1 cellular context compared by ENCODE assay signal in the genomic region with DNA sequence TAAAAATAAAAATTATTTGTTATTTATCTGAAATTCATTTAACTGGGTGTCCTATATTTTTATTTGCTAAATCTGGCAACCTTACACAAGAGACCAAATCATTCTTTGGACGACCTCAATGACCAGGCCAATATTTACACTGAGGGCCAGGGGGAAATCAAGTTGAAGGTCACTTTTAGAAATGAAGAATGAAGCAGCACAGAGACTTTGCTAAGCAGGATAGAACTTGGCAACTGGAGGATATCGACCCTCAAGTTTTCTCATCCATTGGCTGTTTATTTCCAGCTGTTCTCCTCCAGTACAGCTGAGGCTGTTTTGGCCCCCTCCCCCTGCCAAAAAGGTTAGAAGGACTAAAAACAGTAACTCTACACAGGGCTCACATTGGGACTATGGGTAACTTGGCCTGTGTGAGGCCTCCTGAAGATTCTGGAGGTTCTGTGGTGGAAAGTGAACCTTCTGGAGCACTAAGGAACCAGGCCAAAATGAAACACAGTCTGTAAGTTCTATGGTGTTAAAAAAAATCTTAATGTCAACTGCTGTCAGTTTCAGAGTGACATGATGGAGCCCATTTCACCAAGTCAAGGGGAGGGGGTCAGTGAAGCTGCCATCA.
TF ChIP-seq lines count a peak whose summit lies in the region.

No MANE protein-coding gene starts in this region.

TF ChIP-seq in HepG2, 621 proteins besides CTCF, POLR2A, EP300 and RAD21 (continues in another document):
- TF ChIP-seq SALL1 (CRISPR knock-in tag; IDR thresholded peaks at IDR 0.05) = peak; percentile 89
- TF ChIP-seq RELA (CRISPR knock-in tag; IDR thresholded peaks at IDR 0.05) = no peak
- peak; percentile 78; the same call in 1 of the 2 replicates for TF ChIP-seq KDM3A (CRISPR knock-in tag; IDR thresholded peaks at IDR 0.05; ENCODE audit: low read depth)
- TF ChIP-seq, protein P1, sequence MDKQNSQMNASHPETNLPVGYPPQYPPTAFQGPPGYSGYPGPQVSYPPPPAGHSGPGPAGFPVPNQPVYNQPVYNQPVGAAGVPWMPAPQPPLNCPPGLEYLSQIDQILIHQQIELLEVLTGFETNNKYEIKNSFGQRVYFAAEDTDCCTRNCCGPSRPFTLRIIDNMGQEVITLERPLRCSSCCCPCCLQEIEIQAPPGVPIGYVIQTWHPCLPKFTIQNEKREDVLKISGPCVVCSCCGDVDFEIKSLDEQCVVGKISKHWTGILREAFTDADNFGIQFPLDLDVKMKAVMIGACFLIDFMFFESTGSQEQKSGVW (CRISPR knock-in tag; IDR thresholded peaks at IDR 0.05; ENCODE audit: borderline replicate concordance) = no peak
- TF ChIP-seq TCF12 (IDR thresholded peaks at IDR 0.05) = no peak
- TF ChIP-seq TCF12 (CRISPR knock-in tag; IDR thresholded peaks at IDR 0.05) = no peak
- no peak for TF ChIP-seq HCFC1 (IDR thresholded peaks at IDR 0.05; ENCODE audit: low read depth, low read length)
- no peak for TF ChIP-seq CAMTA2 (CRISPR knock-in tag; IDR thresholded peaks at IDR 0.05; ENCODE audit: borderline replicate concordance)
- TF ChIP-seq, protein P2, sequence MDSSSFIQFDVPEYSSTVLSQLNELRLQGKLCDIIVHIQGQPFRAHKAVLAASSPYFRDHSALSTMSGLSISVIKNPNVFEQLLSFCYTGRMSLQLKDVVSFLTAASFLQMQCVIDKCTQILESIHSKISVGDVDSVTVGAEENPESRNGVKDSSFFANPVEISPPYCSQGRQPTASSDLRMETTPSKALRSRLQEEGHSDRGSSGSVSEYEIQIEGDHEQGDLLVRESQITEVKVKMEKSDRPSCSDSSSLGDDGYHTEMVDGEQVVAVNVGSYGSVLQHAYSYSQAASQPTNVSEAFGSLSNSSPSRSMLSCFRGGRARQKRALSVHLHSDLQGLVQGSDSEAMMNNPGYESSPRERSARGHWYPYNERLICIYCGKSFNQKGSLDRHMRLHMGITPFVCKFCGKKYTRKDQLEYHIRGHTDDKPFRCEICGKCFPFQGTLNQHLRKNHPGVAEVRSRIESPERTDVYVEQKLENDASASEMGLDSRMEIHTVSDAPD (CRISPR knock-in tag; IDR thresholded peaks at IDR 0.05) = peak; percentile 79
- TF ChIP-seq HNRNPL (IDR thresholded peaks at IDR 0.05; ENCODE audit: low read depth, low read length) = no peak
- TF ChIP-seq POGZ (CRISPR knock-in tag; IDR thresholded peaks at IDR 0.05) = peak; percentile 85
- TF ChIP-seq ZNF446 (CRISPR knock-in tag; IDR thresholded peaks at IDR 0.05) = no peak
- TF ChIP-seq REPIN1 (CRISPR knock-in tag; IDR thresholded peaks at IDR 0.05; ENCODE audit: borderline replicate concordance, low read depth) = peak; percentile 81; the same call in 1 of the 2 replicates
- TF ChIP-seq NR2F6 (IDR thresholded peaks at IDR 0.05) = peak; percentile 94
- TF ChIP-seq NR2F6 (CRISPR knock-in tag; IDR thresholded peaks at IDR 0.05) = peak; percentile 95
- TF ChIP-seq ZC3H4 (CRISPR knock-in tag; IDR thresholded peaks at IDR 0.05; ENCODE audit: borderline replicate concordance) = no peak
- no peak for TF ChIP-seq ATF1 (CRISPR knock-in tag; IDR thresholded peaks at IDR 0.05)
- TF ChIP-seq PAF1 (CRISPR knock-in tag; IDR thresholded peaks at IDR 0.05) = no peak
- peak; percentile 45 for TF ChIP-seq TCF7 (IDR thresholded peaks at IDR 0.05; ENCODE audit: low read depth)
- TF ChIP-seq NFATC3 (CRISPR knock-in tag; IDR thresholded peaks at IDR 0.05) = 0 out of 2 replicates have a peak, but pooled peaks have one; percentile 53
- no peak for TF ChIP-seq AHR (CRISPR knock-in tag; IDR thresholded peaks at IDR 0.05)
- peak; percentile 93 for TF ChIP-seq NCOA2 (CRISPR knock-in tag; IDR thresholded peaks at IDR 0.05)
- no peak for TF ChIP-seq RFX3 (CRISPR knock-in tag; IDR thresholded peaks at IDR 0.05)
- TF ChIP-seq ZNF3 (CRISPR knock-in tag; IDR thresholded peaks at IDR 0.05) = no peak
- no peak for TF ChIP-seq TEAD2 (CRISPR knock-in tag; IDR thresholded peaks at IDR 0.05)
- no peak for TF ChIP-seq MAZ (IDR thresholded peaks at IDR 0.05; ENCODE audit: borderline replicate concordance, low read depth, low read length)
- TF ChIP-seq MAZ (CRISPR knock-in tag; IDR thresholded peaks at IDR 0.05; ENCODE audit: low read depth) = no peak
- TF ChIP-seq, protein P3, sequence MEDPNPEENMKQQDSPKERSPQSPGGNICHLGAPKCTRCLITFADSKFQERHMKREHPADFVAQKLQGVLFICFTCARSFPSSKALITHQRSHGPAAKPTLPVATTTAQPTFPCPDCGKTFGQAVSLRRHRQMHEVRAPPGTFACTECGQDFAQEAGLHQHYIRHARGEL (CRISPR knock-in tag; IDR thresholded peaks at IDR 0.05) = no peak
- TF ChIP-seq ZNF605 (CRISPR knock-in tag; IDR thresholded peaks at IDR 0.05) = no peak
- no peak for TF ChIP-seq ATF7 (IDR thresholded peaks at IDR 0.05)
- TF ChIP-seq ATF7 (CRISPR knock-in tag; IDR thresholded peaks at IDR 0.05) = no peak
- TF ChIP-seq, protein P4, sequence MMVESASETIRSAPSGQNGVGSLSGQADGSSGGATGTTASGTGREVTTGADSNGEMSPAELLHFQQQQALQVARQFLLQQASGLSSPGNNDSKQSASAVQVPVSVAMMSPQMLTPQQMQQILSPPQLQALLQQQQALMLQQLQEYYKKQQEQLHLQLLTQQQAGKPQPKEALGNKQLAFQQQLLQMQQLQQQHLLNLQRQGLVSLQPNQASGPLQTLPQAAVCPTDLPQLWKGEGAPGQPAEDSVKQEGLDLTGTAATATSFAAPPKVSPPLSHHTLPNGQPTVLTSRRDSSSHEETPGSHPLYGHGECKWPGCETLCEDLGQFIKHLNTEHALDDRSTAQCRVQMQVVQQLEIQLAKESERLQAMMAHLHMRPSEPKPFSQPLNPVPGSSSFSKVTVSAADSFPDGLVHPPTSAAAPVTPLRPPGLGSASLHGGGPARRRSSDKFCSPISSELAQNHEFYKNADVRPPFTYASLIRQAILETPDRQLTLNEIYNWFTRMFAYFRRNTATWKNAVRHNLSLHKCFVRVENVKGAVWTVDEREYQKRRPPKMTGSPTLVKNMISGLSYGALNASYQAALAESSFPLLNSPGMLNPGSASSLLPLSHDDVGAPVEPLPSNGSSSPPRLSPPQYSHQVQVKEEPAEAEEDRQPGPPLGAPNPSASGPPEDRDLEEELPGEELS (CRISPR knock-in tag; IDR thresholded peaks at IDR 0.05) = peak; percentile 82
- no peak for TF ChIP-seq SRF (IDR thresholded peaks at IDR 0.05; ENCODE audit: low read depth, low read length)
- peak; percentile 54; the same call in 1 of the 2 replicates for TF ChIP-seq THAP11 (CRISPR knock-in tag; IDR thresholded peaks at IDR 0.05)
- TF ChIP-seq ZMYM4 (CRISPR knock-in tag; IDR thresholded peaks at IDR 0.05) = peak; percentile 82; the same call in 1 of the 2 replicates
- peak; percentile 71; the same call in 1 of the 2 replicates for TF ChIP-seq TOPORS (CRISPR knock-in tag; IDR thresholded peaks at IDR 0.05)
- TF ChIP-seq ZNF790 (CRISPR knock-in tag; IDR thresholded peaks at IDR 0.05; ENCODE audit: borderline replicate concordance) = peak; percentile 33; the same call in 1 of the 2 replicates
- TF ChIP-seq, protein P5, sequence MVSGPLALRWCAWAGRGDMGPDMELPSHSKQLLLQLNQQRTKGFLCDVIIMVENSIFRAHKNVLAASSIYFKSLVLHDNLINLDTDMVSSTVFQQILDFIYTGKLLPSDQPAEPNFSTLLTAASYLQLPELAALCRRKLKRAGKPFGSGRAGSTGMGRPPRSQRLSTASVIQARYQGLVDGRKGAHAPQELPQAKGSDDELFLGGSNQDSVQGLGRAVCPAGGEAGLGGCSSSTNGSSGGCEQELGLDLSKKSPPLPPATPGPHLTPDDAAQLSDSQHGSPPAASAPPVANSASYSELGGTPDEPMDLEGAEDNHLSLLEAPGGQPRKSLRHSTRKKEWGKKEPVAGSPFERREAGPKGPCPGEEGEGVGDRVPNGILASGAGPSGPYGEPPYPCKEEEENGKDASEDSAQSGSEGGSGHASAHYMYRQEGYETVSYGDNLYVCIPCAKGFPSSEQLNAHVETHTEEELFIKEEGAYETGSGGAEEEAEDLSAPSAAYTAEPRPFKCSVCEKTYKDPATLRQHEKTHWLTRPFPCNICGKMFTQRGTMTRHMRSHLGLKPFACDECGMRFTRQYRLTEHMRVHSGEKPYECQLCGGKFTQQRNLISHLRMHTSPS (CRISPR knock-in tag; IDR thresholded peaks at IDR 0.05; ENCODE audit: low read depth) = no peak
- TF ChIP-seq ARNTL (CRISPR knock-in tag; IDR thresholded peaks at IDR 0.05) = no peak
- no peak for TF ChIP-seq ZNF451 (CRISPR knock-in tag; IDR thresholded peaks at IDR 0.05)
- peak; percentile 81 for TF ChIP-seq ERF (CRISPR knock-in tag; IDR thresholded peaks at IDR 0.05)
- TF ChIP-seq MEIS1 (CRISPR knock-in tag; IDR thresholded peaks at IDR 0.05; ENCODE audit: borderline replicate concordance) = 0 out of 2 replicates have a peak, but pooled peaks have one; percentile 24
- TF ChIP-seq GTF3A (CRISPR knock-in tag; conservative IDR thresholded peaks at IDR 0.05) = no peak
- TF ChIP-seq ZNF570 (CRISPR knock-in tag; IDR thresholded peaks at IDR 0.05; ENCODE audit: borderline replicate concordance) = no peak
- TF ChIP-seq ATF7-NPFF (CRISPR knock-in tag; IDR thresholded peaks at IDR 0.05; ENCODE audit: low read depth) = no peak
- no peak for TF ChIP-seq ZNF567 (CRISPR knock-in tag; IDR thresholded peaks at IDR 0.05; ENCODE audit: borderline replicate concordance)
- TF ChIP-seq, protein P6, sequence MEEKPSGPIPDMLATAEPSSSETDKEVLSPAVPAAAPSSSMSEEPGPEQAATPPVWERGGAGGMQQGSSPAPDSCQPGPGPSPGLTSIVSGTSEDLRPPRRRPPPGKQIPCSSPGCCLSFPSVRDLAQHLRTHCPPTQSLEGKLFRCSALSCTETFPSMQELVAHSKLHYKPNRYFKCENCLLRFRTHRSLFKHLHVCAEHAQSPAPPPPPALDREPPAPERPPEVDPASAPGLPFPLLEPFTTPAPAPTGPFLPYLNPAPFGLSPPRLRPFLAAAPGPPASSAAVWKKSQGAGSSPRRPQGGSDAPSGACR (CRISPR knock-in tag; IDR thresholded peaks at IDR 0.05) = peak; percentile 78; the same call in 1 of the 2 replicates
- TF ChIP-seq GLI4 (CRISPR knock-in tag; IDR thresholded peaks at IDR 0.05; ENCODE audit: borderline replicate concordance) = no peak
- no peak for TF ChIP-seq RBAK (CRISPR knock-in tag; IDR thresholded peaks at IDR 0.05)
- TF ChIP-seq SKI (IDR thresholded peaks at IDR 0.05; ENCODE audit: partially characterized antibody) = peak; percentile 92
- TF ChIP-seq FOXK1 (CRISPR knock-in tag; IDR thresholded peaks at IDR 0.05; ENCODE audit: borderline replicate concordance, low read depth) = peak; percentile 68; the same call in 1 of the 2 replicates
- TF ChIP-seq ZNF724P (CRISPR knock-in tag; IDR thresholded peaks at IDR 0.05; ENCODE audit: borderline replicate concordance) = no peak
- no peak for TF ChIP-seq NFKB2 (CRISPR knock-in tag; IDR thresholded peaks at IDR 0.05; ENCODE audit: borderline replicate concordance)
- TF ChIP-seq SP2 (CRISPR knock-in tag; IDR thresholded peaks at IDR 0.05) = no peak
- TF ChIP-seq, protein P7, sequence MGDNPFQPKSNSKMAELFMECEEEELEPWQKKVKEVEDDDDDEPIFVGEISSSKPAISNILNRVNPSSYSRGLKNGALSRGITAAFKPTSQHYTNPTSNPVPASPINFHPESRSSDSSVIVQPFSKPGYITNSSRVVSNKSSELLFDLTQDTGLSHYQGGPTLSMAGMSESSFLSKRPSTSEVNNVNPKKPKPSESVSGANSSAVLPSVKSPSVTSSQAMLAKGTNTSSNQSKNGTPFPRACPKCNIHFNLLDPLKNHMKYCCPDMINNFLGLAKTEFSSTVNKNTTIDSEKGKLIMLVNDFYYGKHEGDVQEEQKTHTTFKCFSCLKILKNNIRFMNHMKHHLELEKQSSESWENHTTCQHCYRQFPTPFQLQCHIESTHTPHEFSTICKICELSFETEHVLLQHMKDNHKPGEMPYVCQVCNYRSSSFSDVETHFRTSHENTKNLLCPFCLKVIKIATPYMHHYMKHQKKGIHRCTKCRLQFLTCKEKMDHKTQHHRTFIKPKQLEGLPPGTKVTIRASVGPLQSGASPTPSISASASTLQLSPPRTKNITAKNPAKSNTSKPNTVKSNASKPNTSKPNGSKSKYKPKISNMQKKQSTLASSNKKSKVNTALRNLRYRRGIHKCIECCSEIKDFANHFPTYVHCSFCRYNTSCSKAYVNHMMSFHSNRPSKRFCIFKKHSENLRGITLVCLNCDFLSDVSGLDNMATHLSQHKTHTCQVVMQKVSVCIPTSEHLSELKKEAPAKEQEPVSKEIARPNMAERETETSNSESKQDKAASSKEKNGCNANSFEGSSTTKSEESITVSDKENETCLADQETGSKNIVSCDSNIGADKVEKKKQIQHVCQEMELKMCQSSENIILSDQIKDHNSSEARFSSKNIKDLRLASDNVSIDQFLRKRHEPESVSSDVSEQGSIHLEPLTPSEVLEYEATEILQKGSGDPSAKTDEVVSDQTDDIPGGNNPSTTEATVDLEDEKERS (CRISPR knock-in tag; IDR thresholded peaks at IDR 0.05) = no peak; the same call in 1 of the 2 replicates
- no peak for TF ChIP-seq TP53 (CRISPR knock-in tag; conservative IDR thresholded peaks at IDR 0.05)
